In genomic region chr3:184249412-184250166, GRCh38 we compare ENCODE assay signal across 8 cellular contexts. TPM values are rescaled to one million over a fixed set of nuclear protein-coding genes. Genes with fewer than 3 reads are reported as not detected.
DNase-seq lines count a peak whose midpoint lies in the region; ATAC-seq and TF ChIP-seq lines count a peak whose summit lies in the region.

Gene EEF1AKMT4, plus strand, starts transcription at chr3:184249672. Its CDS starts 23 bp downstream, at chr3:184249695.

- ATAC-seq in GM21786 (IDR thresholded peaks at IDR 0.05; ENCODE audit: unreplicated experiment) = peak; percentile 89
- peak; percentile 83 to 86 for ATAC-seq in naive B cell (ENCODE audit: low read depth in 2 of 2)
- peak; percentile 97 for ATAC-seq in stimulated activated memory B cell treated with anti-CD40 and anti-IgM and Interleukin-4, amounts not matched to agents 10 μg/mL and 1 μg/mL and 100 μg/mL, for 72 hours

- no peaks in the 10 kb centered on the region for H3K9me3 Mint-ChIP-seq in naive B cell
- H3K9me3 Mint-ChIP-seq in stimulated activated memory B cell treated with anti-CD40 and anti-IgM and Interleukin-4, amounts not matched to agents 10 μg/mL and 1 μg/mL and 100 μg/mL, for 72 hours = no peaks in the 10 kb centered on the region

- H3K4me2 ChIP-seq in DOHH2 (ENCODE audit: low read length) = peak within 1 kb of the TSS; percentile 100

- no peaks in the 10 kb centered on the region for H3K27me3 ChIP-seq in DOHH2 (ENCODE audit: control insufficient read depth, low read length)
- H3K27me3 ChIP-seq in Peyer's patch = no peaks in the 10 kb centered on the region

- H3K4me3 ChIP-seq in DOHH2 (ENCODE audit: low read length) = peak within 1 kb of the TSS; percentile 91
- H3K4me3 ChIP-seq in Peyer's patch = peak within 1 kb of the TSS; percentile 89 to 97 (median 94)

- H3K4me1 Mint-ChIP-seq in naive B cell = peaks cover 18 to 29% (median 24%) of the 10 kb centered on the region in 3 donors
- H3K4me1 Mint-ChIP-seq in stimulated activated memory B cell treated with anti-CD40 and anti-IgM and Interleukin-4, amounts not matched to agents 10 μg/mL and 1 μg/mL and 100 μg/mL, for 72 hours = peaks cover 34% of the 10 kb centered on the region

- DNase-seq in Peyer's patch (peak; percentile 95 to 99 (median 98)), activated T-helper 1 cell treated with Interleukin-2 at 50 U/mL for 16 hours (ENCODE audit: low read depth) (peak; percentile 93), fibroblast of gingiva (ENCODE audit: low read depth) (peak; percentile 97), naive B cell (peak; percentile 91)

- peaks cover 12% of the 10 kb centered on the region for H3K4me1 ChIP-seq in DOHH2 (ENCODE audit: control insufficient read depth, low read length)
- peaks cover 0 to 19% (median 4%) of the 10 kb centered on the region in 4 donors for H3K4me1 ChIP-seq in Peyer's patch

- peaks cover 5 to 16% of the 10 kb centered on the region in 2 donors for H3K36me3 Mint-ChIP-seq in naive B cell
- peaks cover 14% of the 10 kb centered on the region for H3K36me3 Mint-ChIP-seq in stimulated activated memory B cell treated with anti-CD40 and anti-IgM and Interleukin-4, amounts not matched to agents 10 μg/mL and 1 μg/mL and 100 μg/mL, for 72 hours

- H3K36me3 ChIP-seq in DOHH2 (ENCODE audit: control insufficient read depth, low read length) = peaks cover 23% of the 10 kb centered on the region
- H3K36me3 ChIP-seq in KOPT-K1 (ENCODE audit: insufficient read depth, low read length) = peaks cover 17% of the 10 kb centered on the region
- H3K36me3 ChIP-seq in Peyer's patch = peaks cover 0 to 12% (median 0%) of the 10 kb centered on the region in 3 donors

- no peaks in the 10 kb centered on the region for H3K9me2 ChIP-seq in DOHH2 (replicated peaks; ENCODE audit: control insufficient read depth, low read length)

- H3K9me3 ChIP-seq in DOHH2 (ENCODE audit: control insufficient read depth, insufficient read depth, low read length) (no peaks in the 10 kb centered on the region), KOPT-K1 (ENCODE audit: insufficient read depth, low read length, poor library complexity, severe bottlenecking) (no peaks in the 10 kb centered on the region), Peyer's patch (no peaks in the 10 kb centered on the region)

- H3F3A ChIP-seq in DOHH2 (ENCODE audit: control insufficient read depth, insufficient read depth) = peaks cover 4% of the 10 kb centered on the region

- H3K4me3 Mint-ChIP-seq in naive B cell = peak within 1 kb of the TSS; percentile 96 to 100 (median 98)
- H3K4me3 Mint-ChIP-seq in stimulated activated memory B cell treated with anti-CD40 and anti-IgM and Interleukin-4, amounts not matched to agents 10 μg/mL and 1 μg/mL and 100 μg/mL, for 72 hours = peak within 1 kb of the TSS; percentile 98

- H3K27ac Mint-ChIP-seq in naive B cell = peak within 1 kb of the TSS; percentile 93 to 99 (median 98)
- H3K27ac Mint-ChIP-seq in stimulated activated memory B cell treated with anti-CD40 and anti-IgM and Interleukin-4, amounts not matched to agents 10 μg/mL and 1 μg/mL and 100 μg/mL, for 72 hours = peak within 1 kb of the TSS; percentile 100

- H3K27ac ChIP-seq in DOHH2 (ENCODE audit: low read depth, low read length) = peak within 1 kb of the TSS; percentile 86
- peak within 1 kb of the TSS; percentile 79 for H3K27ac ChIP-seq in KOPT-K1 (ENCODE audit: low read depth, low read length, poor library complexity, severe bottlenecking)
- H3K27ac ChIP-seq in Peyer's patch = peak within 1 kb of the TSS; percentile 77 to 85 (median 81)

- H3K79me2 ChIP-seq in DOHH2 (ENCODE audit: control insufficient read depth, low read length) = peaks cover 56% of the 10 kb centered on the region

- TF ChIP-seq POLR2A in Peyer's patch (IDR thresholded peaks at IDR 0.05) = peak in 1 of 2 donors; percentile 48

- no peaks in the 10 kb centered on the region for H4K20me1 ChIP-seq in DOHH2 (ENCODE audit: control insufficient read depth, insufficient read depth, low read depth, low read length)

- H3K27me3 Mint-ChIP-seq in naive B cell = no peaks in the 10 kb centered on the region
- H3K27me3 Mint-ChIP-seq in stimulated activated memory B cell treated with anti-CD40 and anti-IgM and Interleukin-4, amounts not matched to agents 10 μg/mL and 1 μg/mL and 100 μg/mL, for 72 hours = no peaks in the 10 kb centered on the region

- TF ChIP-seq CTCF in DOHH2 (IDR thresholded peaks at IDR 0.05; ENCODE audit: low read depth, low read length, poor library complexity, severe bottlenecking) (no peak), Peyer's patch (IDR thresholded peaks at IDR 0.05) (peak in 5 of 6 experiments; percentile 12 to 77 (median 66))

RNA-seq across cellular contexts. Expression of gene EEF1AKMT4, which starts in this region (rescaled TPM):
- total RNA-seq in Peyer's patch = 1 to 10 TPM; 1.7 to 9.8 (median 5.7) TPM
- 1 to 10 TPM; 2.1 to 4.3 (median 2.4) TPM for polyA plus RNA-seq in naive B cell (ENCODE audit: low read depth in 6 of 6)

Comparison
In these comparisons a context has a peak if more than half of its experiments do, and no peak if none do; other contexts are left out.
1. Peak in every context shown above with its lines: DNase-seq, ATAC-seq, H3K4me3 ChIP-seq and H3K27ac ChIP-seq.